ENCODE assay signal across 8 cellular contexts in the genomic region with DNA sequence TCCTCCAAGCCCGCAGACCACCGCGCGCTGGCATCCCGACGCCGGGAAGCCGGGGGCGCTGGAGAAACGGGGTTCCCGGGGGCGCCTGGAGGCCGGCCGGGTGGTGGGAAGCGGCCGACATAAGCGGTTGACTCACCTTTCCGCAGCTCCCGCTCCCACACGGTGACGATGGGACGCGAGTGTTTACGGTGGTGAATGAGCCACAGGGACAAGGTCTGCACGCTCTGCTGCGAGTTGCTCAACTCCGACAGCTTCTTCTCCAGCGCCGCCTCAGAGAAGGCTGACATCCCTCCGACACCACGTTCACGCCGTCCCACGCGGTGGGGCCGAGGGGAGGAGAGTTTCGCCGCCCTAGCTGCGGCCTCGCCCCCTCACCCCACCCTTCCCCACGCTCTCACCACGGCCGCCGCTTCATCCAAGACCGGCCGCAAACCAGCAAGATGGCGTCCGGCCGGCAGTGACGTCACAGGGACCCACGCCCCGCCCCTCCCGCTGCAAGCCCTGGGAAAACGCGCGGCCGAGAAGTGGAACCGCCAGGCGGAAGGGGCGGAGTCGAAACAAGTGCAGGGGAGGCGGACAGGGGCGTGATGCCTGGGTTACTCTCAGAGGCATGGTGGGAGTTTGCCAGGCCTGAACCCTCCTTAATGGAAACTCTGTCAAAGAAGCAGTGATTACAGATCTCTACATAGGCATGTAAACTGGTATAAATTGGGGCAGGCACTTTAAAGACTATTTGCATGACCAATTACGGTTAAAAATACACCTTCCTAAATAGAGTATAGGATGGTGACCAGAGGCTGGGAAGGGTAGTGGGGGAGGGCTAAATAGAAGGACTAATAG. TPM values are rescaled to one million over a fixed set of nuclear protein-coding genes. Genes with fewer than 3 reads are reported as not detected.
A peak's percentile ranks its signal among the peaks of the same experiment; 100 is the strongest.
DNase-seq lines count a peak whose midpoint lies in the region; ATAC-seq and TF ChIP-seq lines count a peak whose summit lies in the region.

Gene RPRD1A, minus strand, starts transcription at position 442 of the 840 bp plus-strand sequence. Its CDS starts 155 bp downstream, at position 287.

- peak within 1 kb of the TSS; percentile 89 for H3K4me2 ChIP-seq in PC-3 (ENCODE audit: low read length)

- peaks cover 50% of the 10 kb centered on the region for H3K79me2 ChIP-seq in PC-3 (ENCODE audit: low read length)

- H3K36me3 ChIP-seq in PC-3 (ENCODE audit: low read depth, low read length), result no peaks in the 10 kb centered on the region

- no peaks in the 10 kb centered on the region for H3F3A ChIP-seq in PC-3 (ENCODE audit: low read length, unreplicated experiment)

- no peaks in the 10 kb centered on the region for H3K9me2 ChIP-seq in PC-3 (replicated peaks; ENCODE audit: low read length)

- no peaks in the 10 kb centered on the region for H3K9me3 ChIP-seq in PC-3 (ENCODE audit: low read length)

- no peak for TF ChIP-seq CTCF in PC-3 (conservative IDR thresholded peaks at IDR 0.05; ENCODE audit: low read depth, low read length)

- peak within 1 kb of the TSS; percentile 90 for H3K4me3 ChIP-seq in PC-3 (ENCODE audit: low read length)

- POLR2A ChIA-PET in PC-3 (lab: Charles Lee; ENCODE audit: unreplicated experiment), result no interaction called here

- peak within 1 kb of the TSS; percentile 97 for H3K9ac ChIP-seq in PC-3 (ENCODE audit: low read length)

- H3K27ac ChIP-seq in PC-3 (ENCODE audit: low read length), result peak within 1 kb of the TSS; percentile 81
- H3K27ac ChIP-seq in epithelial cell of prostate, result peak within 1 kb of the TSS; percentile 83

- CTCF ChIA-PET in PC-3 (lab: Charles Lee), result no interaction called here

- peaks cover 18% of the 10 kb centered on the region for H4K20me1 ChIP-seq in PC-3 (ENCODE audit: low read length)

- H3K27me3 ChIP-seq in PC-3 (ENCODE audit: low read length), result no peaks in the 10 kb centered on the region

- intact Hi-C loops in PC-3 (cut with micrococcal nuclease), result loop anchor here (2.0 kb wide), 1 partner anchor 51 kb away; no protein-coding TSS in a partner anchor

- no peak for TF ChIP-seq RAD21 in Ishikawa (IDR thresholded peaks at IDR 0.05; ENCODE audit: low read depth)

- no peaks in the 10 kb centered on the region; the same call in 1 of the 2 replicates for H3K4me1 ChIP-seq in PC-3 (ENCODE audit: insufficient read depth, low read length)

- peak within 1 kb of the TSS; percentile 78 for H2AFZ ChIP-seq in PC-3 (ENCODE audit: low read length)

- ATAC-seq in GM21576 (IDR thresholded peaks at IDR 0.05; ENCODE audit: unreplicated experiment), result peak; percentile 96
- peak; percentile 88 for ATAC-seq in PC-3

- TF ChIP-seq EP300 in Ishikawa (IDR thresholded peaks at IDR 0.05; ENCODE audit: borderline replicate concordance), result peak; percentile 24; the same call in 1 of the 2 replicates

- BruUV-seq in PC-3 (replicated peaks; lab: Mats Ljungman, UMichigan), result TSS peak; percentile 54

- peak; percentile 92 for DNase-seq in DMS114 treated with DMSO at 0.1 percent for 48 hours (lab: John Stamatoyannopoulos, UW; ENCODE audit: unreplicated experiment)
- peak; percentile 75 for DNase-seq in PC-3
- DNase-seq in activated T-cell treated with anti-CD3 and anti-CD28 coated beads for 48 hours (ENCODE audit: low read depth), result peak; percentile 97
- peak; percentile 73 for DNase-seq in epithelial cell of prostate (ENCODE audit: low read depth, low spot score)
- DNase-seq in mucosa of gallbladder (ENCODE audit: low spot score), result peak; percentile 96
- peak; percentile 97 to 98 for DNase-seq in stimulated activated CD8-positive, alpha-beta memory T cell treated with anti-CD3 and anti-CD28 coated beads, Interleukin-4, amount 100 ng/mL, for 4 hours (ENCODE audit: low read depth in 2 of 2, low spot score in 1 of 2)

TF ChIP-seq in Ishikawa, 13 proteins besides CTCF, POLR2A, EP300 and RAD21:
- TF ChIP-seq MAX (IDR thresholded peaks at IDR 0.05), result peak; percentile 86
- no peak for TF ChIP-seq NFIC (IDR thresholded peaks at IDR 0.05)
- TF ChIP-seq ZBTB7A (IDR thresholded peaks at IDR 0.05; ENCODE audit: low read depth), result peak; percentile 90
- no peak for TF ChIP-seq EGR1 (IDR thresholded peaks at IDR 0.05)
- TF ChIP-seq CEBPB (IDR thresholded peaks at IDR 0.05), result peak; percentile 65; the same call in 1 of the 2 replicates
- TF ChIP-seq YY1 (IDR thresholded peaks at IDR 0.05; ENCODE audit: low read depth), result peak; percentile 95
- TF ChIP-seq CREB1 (IDR thresholded peaks at IDR 0.05; ENCODE audit: low read depth), result peak; percentile 73
- TF ChIP-seq TAF1 (IDR thresholded peaks at IDR 0.05; ENCODE audit: low read depth), result peak; percentile 66; the same call in 1 of the 2 replicates

RNA-seq across cellular contexts. Expression of gene RPRD1A, which starts in this region (rescaled TPM):
- total RNA-seq in PC-3 (2014; rRNA removed) (42.2 and 46.0 TPM in 2 replicates), mucosa of gallbladder (51.4 TPM)

Comparison
In these comparisons a context has a peak if more than half of its experiments do, and no peak if none do; other contexts are left out.
1. Peak in every context shown above with its lines: DNase-seq, ATAC-seq, H3K4me3 ChIP-seq and H3K27ac ChIP-seq.